Comparison of ENCODE assay signal across 1 cellular context in genomic region chr3:176469694-176470205, GRCh38.
TF ChIP-seq lines count a peak whose summit lies in the region.

No MANE protein-coding gene starts in this region.

TF ChIP-seq in GM23338, 12 proteins besides CTCF, POLR2A, EP300 and RAD21 (continued from another document):
- no peak for TF ChIP-seq ZNF462 (CRISPR knock-in tag; IDR thresholded peaks at IDR 0.05)
- TF ChIP-seq ZNF114 (CRISPR knock-in tag; IDR thresholded peaks at IDR 0.05): no peak
- no peak for TF ChIP-seq JUNB (IDR thresholded peaks at IDR 0.05; ENCODE audit: unreplicated experiment)
- TF ChIP-seq EZH2 (IDR thresholded peaks at IDR 0.05; ENCODE audit: low read depth, unreplicated experiment): no peak
- no peak for TF ChIP-seq CREB1 (CRISPR knock-in tag; IDR thresholded peaks at IDR 0.05; ENCODE audit: low read depth)
TF ChIP-seq in GM23338: peak in this region for 0.
